ENCODE assay signal across 9 cellular contexts in genomic region chr10:23530079-23530478, GRCh38.
DNase-seq lines count a peak whose midpoint lies in the region; ATAC-seq and TF ChIP-seq lines count a peak whose summit lies in the region.
"Had no signal": no experiment of that assay in that cellular context is flagged by ENCODE, and none has a peak within 500 bp of the region (broad histone marks: within the 10 kb centered on the region; RNA-seq: fewer than 3 reads in every experiment).

No MANE protein-coding gene starts in this region.

- peaks cover 18% of the 10 kb centered on the region for H3K27me3 Mint-ChIP-seq in type B pancreatic cell
- H3K27me3 Mint-ChIP-seq in activated CD8-positive, alpha-beta memory T cell treated with anti-CD3 and anti-CD28 coated beads, Interleukin-2, amount 10 ng/mL, durations not matched to agents 7 days and 5 days = peaks cover 3% of the 10 kb centered on the region

- no peak overlapping the region for H3K9ac ChIP-seq in fibroblast of lung (ENCODE audit: insufficient read depth, low read length)

- peak in 11 of 12 donors; percentile 21 to 56 (median 49) for TF ChIP-seq CTCF in heart left ventricle (IDR thresholded peaks at IDR 0.05)
- TF ChIP-seq CTCF in PC-9 (conservative IDR thresholded peaks at IDR 0.05) = peak; percentile 64
- TF ChIP-seq CTCF in fibroblast of lung (conservative IDR thresholded peaks at IDR 0.05 in 1 of 2, IDR thresholded peaks at IDR 0.05 in 1 of 2; ENCODE audit: low read depth in 1 of 2, low read length in 2 of 2) = peak in 1 of 2 donors; percentile 36
- peak; percentile 65 for TF ChIP-seq CTCF in type B pancreatic cell (conservative IDR thresholded peaks at IDR 0.05)

- H3K4me3 Mint-ChIP-seq in type B pancreatic cell = no peak overlapping the region
- no peak overlapping the region for H3K4me3 Mint-ChIP-seq in activated CD8-positive, alpha-beta memory T cell treated with anti-CD3 and anti-CD28 coated beads, Interleukin-2, amount 10 ng/mL, durations not matched to agents 7 days and 5 days

- H3K4me2 ChIP-seq in PC-9 (no peak overlapping the region), fibroblast of lung (ENCODE audit: extremely low read depth, insufficient read depth, low read length) (no peak overlapping the region)

- POLR2A ChIA-PET in PC-9 (lab: Charles Lee; ENCODE audit: unreplicated experiment) = no interaction called here

- no peaks in the 10 kb centered on the region for H3K9me2 ChIP-seq in PC-9 (ENCODE audit: insufficient read depth)

- H3K4me1 Mint-ChIP-seq in type B pancreatic cell (ENCODE audit: unreplicated experiment) = no peaks in the 10 kb centered on the region
- no peaks in the 10 kb centered on the region for H3K4me1 Mint-ChIP-seq in activated CD8-positive, alpha-beta memory T cell treated with anti-CD3 and anti-CD28 coated beads, Interleukin-2, amount 10 ng/mL, durations not matched to agents 7 days and 5 days

- H3K9me3 Mint-ChIP-seq in type B pancreatic cell = no peaks in the 10 kb centered on the region
- H3K9me3 Mint-ChIP-seq in activated CD8-positive, alpha-beta memory T cell treated with anti-CD3 and anti-CD28 coated beads, Interleukin-2, amount 10 ng/mL, durations not matched to agents 7 days and 5 days (ENCODE audit: low read depth) = no peaks in the 10 kb centered on the region

- H2AFZ ChIP-seq in PC-9 (no peak overlapping the region), fibroblast of lung (ENCODE audit: low read length) (no peak overlapping the region)

- H3K27me3 ChIP-seq in heart left ventricle (peaks cover 0 to 9% (median 0%) of the 10 kb centered on the region in 9 donors), PC-9 (ENCODE audit: insufficient read depth, low read depth) (no peaks in the 10 kb centered on the region), fibroblast of lung (ENCODE audit: control insufficient read depth, insufficient read depth, low read length) (no peaks in the 10 kb centered on the region)

- no peaks in the 10 kb centered on the region for H3K9me3 ChIP-seq in heart left ventricle
- H3K9me3 ChIP-seq in PC-9 (ENCODE audit: insufficient read depth, low read depth) = no peaks in the 10 kb centered on the region
- no peaks in the 10 kb centered on the region for H3K9me3 ChIP-seq in fibroblast of lung (ENCODE audit: control insufficient read depth, insufficient read depth, low read depth, low read length)

- DNase-seq in heart left ventricle (no peak), left ventricle myocardium superior (no peak), PC-9 (no peak), fibroblast of lung (ENCODE audit: low read depth in 2 of 2) (peak; percentile 8 to 59), type B pancreatic cell (ENCODE audit: extremely low spot score, unreplicated experiment) (no peak), NCI-H345 treated with DMSO at 0.1 percent for 48 hours (lab: John Stamatoyannopoulos, UW; ENCODE audit: unreplicated experiment) (no peak), HPDE6-E6E7 (ENCODE audit: extremely low spot score) (no peak)
- no peak for DNase-seq in activated CD8-positive, alpha-beta memory T cell treated with anti-CD3 and anti-CD28 coated beads, Interleukin-2, amount 10 ng/mL, durations not matched to agents 7 days and 5 days
- DNase-seq: occipital lobe had no signal

- CTCF ChIA-PET in PC-9 (lab: Charles Lee) = no interaction called here
- CTCF ChIA-PET in activated CD8-positive, alpha-beta memory T cell treated with anti-CD3 and anti-CD28 coated beads, Interleukin-2, amount 10 ng/mL, durations not matched to agents 7 days and 5 days (lab: Charles Lee) = interaction anchor here (1.2 to 5.3 kb wide), 4 partner anchors 12 to 214 kb away, joined by 3 to 39 read pairs (median 3); no protein-coding TSS in a partner anchor

- ATAC-seq in heart left ventricle (no peak), left ventricle myocardium superior (no peak)
- ATAC-seq in activated CD8-positive, alpha-beta memory T cell treated with anti-CD3 and anti-CD28 coated beads, Interleukin-2, amount 10 ng/mL, durations not matched to agents 7 days and 5 days = no peak

- H3K27ac ChIP-seq in heart left ventricle (no peak overlapping the region), PC-9 (no peak overlapping the region), fibroblast of lung (ENCODE audit: insufficient read depth, low read length) (no peak overlapping the region)

- intact Hi-C loops in heart left ventricle (cut with DNase I) = loop anchor here in 5 of 10 donors (2.0 to 10.0 kb wide), 5 partner anchors 165 to 365 kb away; no protein-coding TSS in a partner anchor
- intact Hi-C loops in left ventricle myocardium superior (cut with micrococcal nuclease) = loop anchor here (2.0 kb wide), 1 partner anchor 215 kb away; no protein-coding TSS in a partner anchor
- intact Hi-C loops in PC-9 (cut with micrococcal nuclease; ENCODE audit: unreplicated experiment) = loop anchor here (5.0 kb wide), 2 partner anchors 373 to 987 kb away; no protein-coding TSS in a partner anchor

- H3K27ac Mint-ChIP-seq in type B pancreatic cell = no peak overlapping the region
- no peak overlapping the region for H3K27ac Mint-ChIP-seq in activated CD8-positive, alpha-beta memory T cell treated with anti-CD3 and anti-CD28 coated beads, Interleukin-2, amount 10 ng/mL, durations not matched to agents 7 days and 5 days

- no peaks in the 10 kb centered on the region for H3K36me3 Mint-ChIP-seq in type B pancreatic cell
- no peaks in the 10 kb centered on the region for H3K36me3 Mint-ChIP-seq in activated CD8-positive, alpha-beta memory T cell treated with anti-CD3 and anti-CD28 coated beads, Interleukin-2, amount 10 ng/mL, durations not matched to agents 7 days and 5 days

- no peak for TF ChIP-seq POLR2A in heart left ventricle (IDR thresholded peaks at IDR 0.05)

- BruUV-seq in PC-9 (replicated peaks; lab: Mats Ljungman, UMichigan) = no TSS peak

- H3K36me3 ChIP-seq in heart left ventricle (no peaks in the 10 kb centered on the region), PC-9 (ENCODE audit: low read depth) (no peaks in the 10 kb centered on the region), fibroblast of lung (ENCODE audit: control insufficient read depth, insufficient read depth, low read length) (no peaks in the 10 kb centered on the region)

- H3K4me1 ChIP-seq in heart left ventricle = no peaks in the 10 kb centered on the region
- no peaks in the 10 kb centered on the region for H3K4me1 ChIP-seq in PC-9 (replicated peaks; ENCODE audit: insufficient read depth)
- no peaks in the 10 kb centered on the region for H3K4me1 ChIP-seq in fibroblast of lung (ENCODE audit: control insufficient read depth, extremely low read depth, insufficient read depth, low read length)

- H3F3A ChIP-seq in PC-9 (ENCODE audit: insufficient read depth, low read depth) = peaks cover 4% of the 10 kb centered on the region; the same call in 1 of the 2 replicates

- 80 to 86% (median 83%) methylated on average over 2 of the region's 2 CpGs for WGBS in heart left ventricle, 4 donors

- H3K79me2 ChIP-seq in PC-9 (ENCODE audit: low read depth) (no peaks in the 10 kb centered on the region), fibroblast of lung (ENCODE audit: control insufficient read depth, insufficient read depth, low read length) (no peaks in the 10 kb centered on the region)

- H4K20me1 ChIP-seq in PC-9 (ENCODE audit: insufficient read depth) = no peaks in the 10 kb centered on the region
- H4K20me1 ChIP-seq in fibroblast of lung (ENCODE audit: control insufficient read depth, extremely low read depth, insufficient read depth, low read length) = no peaks in the 10 kb centered on the region

- no peak overlapping the region for H3K4me3 ChIP-seq in heart left ventricle
- no peak overlapping the region for H3K4me3 ChIP-seq in PC-9
- no peak overlapping the region for H3K4me3 ChIP-seq in fibroblast of lung (replicated peaks in 1 of 4; ENCODE audit: control extremely low read depth in 1 of 4, insufficient read depth in 1 of 4, low read depth in 3 of 4, low read length in 4 of 4)

Comparison
In these comparisons a context has a peak if more than half of its experiments do, and no peak if none do; other contexts are left out.
1. DNase-seq: peak in fibroblast of lung (2 of 2); none in heart left ventricle (0 of 5), left ventricle myocardium superior (single experiment), PC-9 (0 of 2), type B pancreatic cell (single experiment), NCI-H345 treated with DMSO at 0.1 percent for 48 hours (single experiment), HPDE6-E6E7 (single experiment) and activated CD8-positive, alpha-beta memory T cell treated with anti-CD3 and anti-CD28 coated beads, Interleukin-2, amount 10 ng/mL, durations not matched to agents 7 days and 5 days (single experiment).